In genomic region chr10:132397036-132397541, GRCh38 we compare ENCODE assay signal across 8 cellular contexts. TPM values are rescaled to one million over a fixed set of nuclear protein-coding genes. Genes with fewer than 3 reads are reported as not detected.
DNase-seq lines count a peak whose midpoint lies in the region; ATAC-seq and TF ChIP-seq lines count a peak whose summit lies in the region.

TSS of gene PWWP2B (plus strand) at chr10:132397200. CDS start at chr10:132397227, 27 bp downstream.

- H3K4me1 ChIP-seq in DOHH2 (ENCODE audit: control insufficient read depth, low read length) (peaks cover 31% of the 10 kb centered on the region), cardiac muscle cell (ENCODE audit: low read depth) (peaks cover 14% of the 10 kb centered on the region)

- H3K9me3 Mint-ChIP-seq in activated naive CD4-positive, alpha-beta T cell treated with anti-CD3 and anti-CD28 coated beads, Interleukin-2, amount 10 ng/mL, durations not matched to agents 7 days and 5 days = peaks cover 5% of the 10 kb centered on the region
- H3K9me3 Mint-ChIP-seq in progenitor cell of endocrine pancreas (ENCODE audit: low read depth) = peaks cover 5% of the 10 kb centered on the region

- no peaks in the 10 kb centered on the region for H4K20me1 ChIP-seq in DOHH2 (ENCODE audit: control insufficient read depth, insufficient read depth, low read depth, low read length)

- peaks cover 4% of the 10 kb centered on the region for H3K36me3 Mint-ChIP-seq in activated naive CD4-positive, alpha-beta T cell treated with anti-CD3 and anti-CD28 coated beads, Interleukin-2, amount 10 ng/mL, durations not matched to agents 7 days and 5 days
- H3K36me3 Mint-ChIP-seq in progenitor cell of endocrine pancreas (ENCODE audit: insufficient read depth) = no peaks in the 10 kb centered on the region

- no peaks in the 10 kb centered on the region for H3F3A ChIP-seq in DOHH2 (ENCODE audit: control insufficient read depth, insufficient read depth)

- H3K4me3 ChIP-seq in DOHH2 (ENCODE audit: low read length) (peak within 1 kb of the TSS; percentile 73), H7 (ENCODE audit: insufficient read depth, low read depth, low read length) (peak within 1 kb of the TSS; percentile 61), cardiac muscle cell (peak within 1 kb of the TSS; percentile 63)

- peak within 1 kb of the TSS; percentile 85 for H3K4me3 Mint-ChIP-seq in activated naive CD4-positive, alpha-beta T cell treated with anti-CD3 and anti-CD28 coated beads, Interleukin-2, amount 10 ng/mL, durations not matched to agents 7 days and 5 days
- H3K4me3 Mint-ChIP-seq in progenitor cell of endocrine pancreas (ENCODE audit: low read depth) = peak within 1 kb of the TSS; percentile 88

- peak within 1 kb of the TSS; percentile 71 for H3K4me2 ChIP-seq in DOHH2 (ENCODE audit: low read length)

- H3K27ac Mint-ChIP-seq in activated naive CD4-positive, alpha-beta T cell treated with anti-CD3 and anti-CD28 coated beads, Interleukin-2, amount 10 ng/mL, durations not matched to agents 7 days and 5 days = peak within 1 kb of the TSS; percentile 67
- H3K27ac Mint-ChIP-seq in progenitor cell of endocrine pancreas = peak within 1 kb of the TSS; percentile 94

- H3K9me2 ChIP-seq in DOHH2 (replicated peaks; ENCODE audit: control insufficient read depth, low read length) = no peaks in the 10 kb centered on the region

- ATAC-seq in HG02938 (IDR thresholded peaks at IDR 0.05; ENCODE audit: unreplicated experiment) (no peak), HG02970 (IDR thresholded peaks at IDR 0.05; ENCODE audit: low FRiP score, unreplicated experiment) (no peak)

- CTCF ChIA-PET in activated naive CD4-positive, alpha-beta T cell treated with anti-CD3 and anti-CD28 coated beads, Interleukin-2, amount 10 ng/mL, durations not matched to agents 7 days and 5 days (lab: Charles Lee) = interaction anchor here (1.1 to 2.5 kb wide), 3 partner anchors 11 to 54 kb away, joined by 4 to 13 read pairs (median 4); no protein-coding TSS in a partner anchor

- H3K27me3 Mint-ChIP-seq in activated naive CD4-positive, alpha-beta T cell treated with anti-CD3 and anti-CD28 coated beads, Interleukin-2, amount 10 ng/mL, durations not matched to agents 7 days and 5 days = peaks cover 7% of the 10 kb centered on the region
- no peaks in the 10 kb centered on the region for H3K27me3 Mint-ChIP-seq in progenitor cell of endocrine pancreas

- H3K27ac ChIP-seq in DOHH2 (ENCODE audit: low read depth, low read length) (no peak within 1 kb of the TSS), cardiac muscle cell (peak within 1 kb of the TSS; percentile 84)

- peak; percentile 85 for DNase-seq in H7
- peak; percentile 45 for DNase-seq in OCI-M1 (lab: John Stamatoyannopoulos, UW)
- DNase-seq in activated naive CD4-positive, alpha-beta T cell treated with anti-CD3 and anti-CD28 coated beads, Interleukin-2, amount 10 ng/mL, durations not matched to agents 7 days and 5 days = peak; percentile 80
- peak; percentile 48 to 69 for DNase-seq in cardiac muscle cell (ENCODE audit: low read depth in 1 of 2, low spot score in 1 of 2)
- no peak for DNase-seq in progenitor cell of endocrine pancreas (ENCODE audit: low spot score, unreplicated experiment)

- peaks cover 12% of the 10 kb centered on the region for H3K4me1 Mint-ChIP-seq in activated naive CD4-positive, alpha-beta T cell treated with anti-CD3 and anti-CD28 coated beads, Interleukin-2, amount 10 ng/mL, durations not matched to agents 7 days and 5 days
- peaks cover 7% of the 10 kb centered on the region for H3K4me1 Mint-ChIP-seq in progenitor cell of endocrine pancreas (ENCODE audit: low read depth)

- H3K9me3 ChIP-seq in DOHH2 (ENCODE audit: control insufficient read depth, insufficient read depth, low read length) (no peaks in the 10 kb centered on the region; the same call in 1 of the 2 replicates), cardiac muscle cell (ENCODE audit: low read depth) (no peaks in the 10 kb centered on the region)

- TF ChIP-seq CTCF in DOHH2 (IDR thresholded peaks at IDR 0.05; ENCODE audit: low read depth, low read length, poor library complexity, severe bottlenecking) (no peak), cardiac muscle cell (IDR thresholded peaks at IDR 0.05; ENCODE audit: low read depth, low read length) (no peak), progenitor cell of endocrine pancreas (IDR thresholded peaks at IDR 0.05; ENCODE audit: unreplicated experiment) (no peak)

- H3K27me3 ChIP-seq in DOHH2 (ENCODE audit: control insufficient read depth, low read length) (peaks cover 8% of the 10 kb centered on the region), H7 (ENCODE audit: control insufficient read depth, insufficient read depth, low read length) (peaks cover 5% of the 10 kb centered on the region), cardiac muscle cell (no peaks in the 10 kb centered on the region)

- H3K36me3 ChIP-seq in DOHH2 (ENCODE audit: control insufficient read depth, low read length) (no peaks in the 10 kb centered on the region), H7 (replicated peaks; ENCODE audit: control insufficient read depth, insufficient read depth, low read length) (no peaks in the 10 kb centered on the region), cardiac muscle cell (no peaks in the 10 kb centered on the region)

- H3K79me2 ChIP-seq in DOHH2 (ENCODE audit: control insufficient read depth, low read length) = peaks cover 3% of the 10 kb centered on the region; the same call in 1 of the 2 replicates

RNA-seq across cellular contexts. Expression of gene PWWP2B, which starts in this region (rescaled TPM):
- 14.3 and 15.3 TPM in 2 replicates for total RNA-seq in H7 (2014; rRNA removed; shearing (Covaris generic))
- total RNA-seq in cardiac muscle cell (28.3 and 35.7 TPM in 2 replicates), progenitor cell of endocrine pancreas (23.2 and 24.3 TPM in 2 replicates)
- polyA plus RNA-seq in cardiac muscle cell = 11.7 and 11.8 TPM in 2 replicates
